ENCODE assay signal across 24 cellular contexts in the genomic region with DNA sequence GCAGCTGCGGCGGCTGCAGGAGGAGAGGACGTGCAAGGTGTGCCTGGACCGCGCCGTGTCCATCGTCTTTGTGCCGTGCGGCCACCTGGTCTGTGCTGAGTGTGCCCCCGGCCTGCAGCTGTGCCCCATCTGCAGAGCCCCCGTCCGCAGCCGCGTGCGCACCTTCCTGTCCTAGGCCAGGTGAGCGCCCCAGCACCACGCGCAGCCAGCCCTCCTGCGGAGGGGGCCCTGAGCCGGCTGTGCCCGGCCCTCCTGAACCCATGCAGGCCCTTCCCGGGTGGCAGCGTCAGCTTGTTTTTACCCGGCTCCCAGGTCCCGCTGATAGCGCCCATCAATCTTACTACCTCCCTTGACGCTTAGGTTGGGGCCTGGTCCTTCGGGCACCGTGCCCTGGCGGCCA. TPM values are rescaled to one million over a fixed set of nuclear protein-coding genes. Genes with fewer than 3 reads are reported as not detected.
DNase-seq lines count a peak whose midpoint lies in the region; ATAC-seq, FAIRE-seq and TF ChIP-seq lines count a peak whose summit lies in the region.
"Had no signal": no experiment of that assay in that cellular context is flagged by ENCODE, and none has a peak within 500 bp of the region (broad histone marks: within the 10 kb centered on the region; RNA-seq: fewer than 3 reads in every experiment).

No MANE protein-coding gene starts in this region.

- TF ChIP-seq RAD21 in H1 (IDR thresholded peaks at IDR 0.05 in 1 of 2, conservative IDR thresholded peaks at IDR 0.05 in 1 of 2; ENCODE audit: low read depth in 2 of 2, low read length in 2 of 2) = no peak

- no peaks in the 10 kb centered on the region for H3K9me3 ChIP-seq in BLaER1 treated with 17β-estradiol and CSF1 and Interleukin-3, amounts not matched to agents 10 nM and 100 nM (replicated peaks in 1 of 11)
- no peaks in the 10 kb centered on the region for H3K9me3 ChIP-seq in H1 (ENCODE audit: insufficient read depth in 2 of 2, low read depth in 1 of 2, low read length in 1 of 2)
- no peaks in the 10 kb centered on the region for H3K9me3 ChIP-seq in neuronal stem cell (replicated peaks in 1 of 2; ENCODE audit: control insufficient read depth in 2 of 2, insufficient read depth in 1 of 2, low read depth in 1 of 2, low read length in 2 of 2)
- H3K9me3 ChIP-seq: A549, HAP-1 had no signal

- peaks cover 50 to 99% (median 93%) of the 10 kb centered on the region in 10 experiments for H3K4me1 ChIP-seq in BLaER1 treated with 17β-estradiol and CSF1 and Interleukin-3, amounts not matched to agents 10 nM and 100 nM
- H3K4me1 ChIP-seq in H1 (replicated peaks in 1 of 4; ENCODE audit: control insufficient read depth in 3 of 4, insufficient read depth in 4 of 4, low read length in 3 of 4) (peaks cover 0 to 14% (median 7%) of the 10 kb centered on the region in 4 experiments; a peak in 4 of 7 replicates), neuronal stem cell (ENCODE audit: control insufficient read depth in 2 of 2, insufficient read depth in 1 of 2, low read depth in 1 of 2, low read length in 2 of 2) (peaks cover 11 to 33% of the 10 kb centered on the region in 2 donors)
- H3K4me1 ChIP-seq: HAP-1 had no signal

- no peaks in the 10 kb centered on the region for H3K79me2 ChIP-seq in H1 (ENCODE audit: control insufficient read depth in 1 of 2, insufficient read depth in 2 of 2, low read length in 2 of 2)

- H3K4me2 ChIP-seq in BLaER1 treated with 17β-estradiol and CSF1 and Interleukin-3, amounts not matched to agents 10 nM and 100 nM = peak overlapping the region in 9 of 11 experiments; percentile 76 to 95 (median 88); a peak in 14 of 22 replicates
- no peak overlapping the region for H3K4me2 ChIP-seq in H1 (ENCODE audit: insufficient read depth in 1 of 2, low read depth in 2 of 2, low read length in 2 of 2)
- no peak overlapping the region for H3K4me2 ChIP-seq in neuronal stem cell (ENCODE audit: insufficient read depth, low read length, poor library complexity, severe bottlenecking)
- H3K4me2 ChIP-seq: GM23338 had no signal

- 0 out of 22 replicates have a peak overlapping the region, but pooled peaks of 1 of the 11 experiments have one; percentile 23 for H3K9ac ChIP-seq in BLaER1 treated with 17β-estradiol and CSF1 and Interleukin-3, amounts not matched to agents 10 nM and 100 nM
- peak overlapping the region in 1 of 4 experiments; percentile 37; a peak in 2 of 7 replicates for H3K9ac ChIP-seq in H1 (replicated peaks in 1 of 4; ENCODE audit: extremely low read depth in 1 of 4, low read depth in 3 of 4, low read length in 3 of 4)
- H3K9ac ChIP-seq in neuronal stem cell (ENCODE audit: low read depth, low read length, poor library complexity) = no peak overlapping the region

- H4K5ac ChIP-seq in H1 (ENCODE audit: insufficient read length, low read depth, low read length) = no peak overlapping the region

- CTCF ChIA-PET in H1 (lab: Charles Lee; ENCODE audit: partially characterized antibody) = interaction anchor here (0.8 to 10.9 kb wide), 8 partner anchors 8 to 142 kb away, joined by 3 to 199 read pairs (median 4); no protein-coding TSS in a partner anchor

- no peak for TF ChIP-seq CTCF in H1 (IDR thresholded peaks at IDR 0.05; ENCODE audit: control extremely low read depth in 1 of 3, insufficient read depth in 1 of 3, low read depth in 1 of 3, low read length in 3 of 3)

- no peak overlapping the region for H2BK20ac ChIP-seq in H1 (ENCODE audit: low read length)

- H3K18ac ChIP-seq in H1 (ENCODE audit: extremely low read depth, low read length) (no peak overlapping the region), neuronal stem cell (ENCODE audit: low read length) (peak overlapping the region; percentile 57)

- FAIRE-seq in H1 (lab: Jason Lieb, UNC) = no peak
- FAIRE-seq: A549, D721Med, GM12878, H54 had no signal

- no peak overlapping the region for H4K8ac ChIP-seq in H1 (ENCODE audit: extremely low read depth, insufficient read depth, low read length)
- H4K8ac ChIP-seq in neuronal stem cell (ENCODE audit: low read depth, low read length) = no peak overlapping the region

- ATAC-seq in GM21737 (IDR thresholded peaks at IDR 0.05; ENCODE audit: unreplicated experiment) (no peak), GM19467 (IDR thresholded peaks at IDR 0.05; ENCODE audit: unreplicated experiment) (no peak)
- ATAC-seq: GM23338 had no signal

- H3K14ac ChIP-seq in H1 (ENCODE audit: insufficient read length) = no peak overlapping the region
- no peak overlapping the region for H3K14ac ChIP-seq in neuronal stem cell (ENCODE audit: low read length)

- H2BK5ac ChIP-seq in H1 (ENCODE audit: low read depth, low read length) (no peak overlapping the region), neuronal stem cell (ENCODE audit: low read length) (peak overlapping the region; percentile 8)

- H2BK15ac ChIP-seq in H1 (ENCODE audit: low read length) (no peak overlapping the region), neuronal stem cell (ENCODE audit: low read length) (no peak overlapping the region)

- H2AK5ac ChIP-seq in H1 (ENCODE audit: low read depth, low read length) (no peak overlapping the region), neuronal stem cell (ENCODE audit: low read depth, low read length) (peak overlapping the region; percentile 89)

- peaks cover 0 to 40% (median 1%) of the 10 kb centered on the region in 11 experiments; a peak in 7 of 22 replicates for H4K20me1 ChIP-seq in BLaER1 treated with 17β-estradiol and CSF1 and Interleukin-3, amounts not matched to agents 10 nM and 100 nM
- H4K20me1 ChIP-seq in H1 (replicated peaks in 1 of 2; ENCODE audit: control insufficient read depth in 1 of 2, insufficient read depth in 2 of 2, low read length in 2 of 2) = no peaks in the 10 kb centered on the region

- H2BK12ac ChIP-seq in H1 (ENCODE audit: low read depth, low read length) = no peak overlapping the region; the same call in 1 of the 2 replicates
- no peak overlapping the region for H2BK12ac ChIP-seq in neuronal stem cell (ENCODE audit: low read length)

- 0 out of 22 replicates have a peak, but pooled peaks cover 0 to 5% (median 0%) of the 10 kb centered on the region in 11 experiments for H3K36me3 ChIP-seq in BLaER1 treated with 17β-estradiol and CSF1 and Interleukin-3, amounts not matched to agents 10 nM and 100 nM
- no peaks in the 10 kb centered on the region for H3K36me3 ChIP-seq in H1 (ENCODE audit: control insufficient read depth in 2 of 4, insufficient read depth in 4 of 4, low read length in 3 of 4)
- H3K36me3 ChIP-seq in neuronal stem cell (replicated peaks in 1 of 2; ENCODE audit: control insufficient read depth in 2 of 2, insufficient read depth in 2 of 2, low read length in 2 of 2) = no peaks in the 10 kb centered on the region
- H3K36me3 ChIP-seq: HAP-1 had no signal

- H3K4ac ChIP-seq in H1 (replicated peaks; ENCODE audit: insufficient read length, low read depth, low read length) = no peak overlapping the region
- H3K4ac ChIP-seq in neuronal stem cell (ENCODE audit: low read length) = no peak overlapping the region

- no peaks in the 10 kb centered on the region for H3K23me2 ChIP-seq in H1 (ENCODE audit: low read depth, low read length)

- TF ChIP-seq POLR2A in H1 (IDR thresholded peaks at IDR 0.05; ENCODE audit: control extremely low read depth in 1 of 2, low read depth in 2 of 2, low read length in 2 of 2) = no peak

- H4K91ac ChIP-seq in H1 (replicated peaks; ENCODE audit: insufficient read length, low read length) (peak overlapping the region; percentile 54), neuronal stem cell (ENCODE audit: low read depth, low read length, poor library complexity) (no peak overlapping the region)

- WGBS in H1 (ENCODE audit: extremely low coverage in 1 of 2, insufficient coverage in 1 of 2, insufficient read length in 1 of 2, insufficient replicate concordance in 2 of 2, low coverage in 1 of 2, low lambda C conversion rate in 2 of 2, missing lambda C conversion rate in 1 of 2), 2 experiments = 90% methylated on average over 26 of the region's 30 CpGs; no CpG with 5 or more reads in 1 of the 2 experiments
- WGBS in neuronal stem cell (ENCODE audit: extremely low coverage in 2 of 2, insufficient read length in 2 of 2, insufficient replicate concordance in 1 of 2), 2 donors = no CpG with 5 or more reads among the region's 30 CpGs

- peaks cover 0 to 21% (median 0%) of the 10 kb centered on the region in 11 experiments; a peak in 4 of 22 replicates for H3K27me3 ChIP-seq in BLaER1 treated with 17β-estradiol and CSF1 and Interleukin-3, amounts not matched to agents 10 nM and 100 nM
- H3K27me3 ChIP-seq in H1 (replicated peaks in 1 of 4; ENCODE audit: control insufficient read depth in 3 of 4, extremely low read depth in 1 of 4, insufficient read depth in 3 of 4, low read length in 3 of 4) (no peaks in the 10 kb centered on the region), neuronal stem cell (ENCODE audit: control insufficient read depth in 3 of 3, insufficient read depth in 3 of 3, low read depth in 1 of 3, low read length in 3 of 3) (no peaks in the 10 kb centered on the region)

- POLR2A ChIA-PET in H1 (lab: Charles Lee; ENCODE audit: partially characterized antibody) = interaction anchor here (1.5 kb wide), 1 partner anchor 15 kb away, joined by 5 read pairs; the partner anchor contains the start of gene NKAIN4

- TF ChIP-seq EP300 in H1 (IDR thresholded peaks at IDR 0.05; ENCODE audit: borderline replicate concordance in 1 of 2, low read depth in 2 of 2, low read length in 2 of 2) = no peak

- H3K79me1 ChIP-seq in H1 (ENCODE audit: low read depth, low read length) (no peaks in the 10 kb centered on the region), neuronal stem cell (ENCODE audit: low read depth, low read length) (no peaks in the 10 kb centered on the region)

- H3K27ac ChIP-seq in BLaER1 treated with 17β-estradiol and CSF1 and Interleukin-3, amounts not matched to agents 10 nM and 100 nM = no peak overlapping the region
- H3K27ac ChIP-seq in H1 (ENCODE audit: low read depth, low read length) (no peak overlapping the region), neuronal stem cell (replicated peaks; ENCODE audit: low read length) (no peak overlapping the region)

- H2AFZ ChIP-seq in H1 (ENCODE audit: low read length) = no peak overlapping the region
- H2AFZ ChIP-seq in neuronal stem cell (ENCODE audit: low read length) = no peak overlapping the region
- H2AFZ ChIP-seq: GM23338 had no signal

- H3K56ac ChIP-seq in H1 (replicated peaks; ENCODE audit: insufficient read length, low read depth, low read length) = no peak overlapping the region

- H3K23ac ChIP-seq in H1 (ENCODE audit: insufficient read length) (no peak overlapping the region), neuronal stem cell (ENCODE audit: low read depth, low read length, poor library complexity) (peak overlapping the region; percentile 93)

- DNase-seq in H1 (ENCODE audit: low read depth in 1 of 2, low spot score in 2 of 2) (no peak), neuronal stem cell (ENCODE audit: low spot score) (no peak), NCI-H1436 (lab: John Stamatoyannopoulos, UW) (no peak), AG20443 (ENCODE audit: low spot score) (no peak)
- DNase-seq: 8988T; ACHN; CD4-positive, alpha-beta T cell; CD8-positive, alpha-beta memory T cell; DMS 273 treated with DMSO at 0.1 percent for 48 hours; DMS79; EL; GDM1; HFFc6 had no signal

- no peak overlapping the region for H3K4me3 ChIP-seq in BLaER1 treated with 17β-estradiol and CSF1 and Interleukin-3, amounts not matched to agents 10 nM and 100 nM
- H3K4me3 ChIP-seq in H1 (ENCODE audit: extremely low read depth in 1 of 4, insufficient read depth in 2 of 4, low read depth in 3 of 4, low read length in 4 of 4) (no peak overlapping the region), neuronal stem cell (ENCODE audit: low read length in 2 of 2) (no peak overlapping the region)
- H3K4me3 ChIP-seq: A549, GM12878, GM23338, HAP-1 had no signal

- H2BK120ac ChIP-seq in H1 (replicated peaks; ENCODE audit: low read depth, low read length) (no peak overlapping the region), neuronal stem cell (ENCODE audit: low read depth, low read length) (no peak overlapping the region)

RNA-seq across cellular contexts. Expression of gene BIRC7, which starts 3.7 kb away (rescaled TPM):
- 0.41 TPM in 1 of 2 replicates, not detected in the other for total RNA-seq in H1 (2021; fragmentation: NEBNext Ultra II Directional; extraction: Animal tissue kit (Norgen Biotek cat#: 25700))
- 0.11 and 0.16 TPM in 2 replicates for polyA plus RNA-seq in H1 (2011; rRNA removed)
- 0.16 TPM for polyA plus RNA-seq in H1 (2011; cell fraction: cytosol; rRNA removed)
- 0.77 TPM for polyA plus RNA-seq in H1 (2011; cell fraction: nucleus; rRNA removed)
- polyA plus RNA-seq in H1 (2012, experiment 1 of 2) = 0.19 TPM in 1 of 4 replicates, not detected in the others
- not detected for polyA plus RNA-seq in H1 (2012, experiment 2 of 2)
- 0.06 TPM for polyA plus RNA-seq in H1 (2013, experiment 1 of 2)
- polyA plus RNA-seq in H1 (2013, experiment 2 of 2) = 0.06 TPM
- not detected in 2 replicates for polyA minus RNA-seq in H1 (2011; rRNA and poly(A)+ RNA removed)
- polyA minus RNA-seq in H1 (2011; cell fraction: cytosol; rRNA and poly(A)+ RNA removed) = not detected
- polyA minus RNA-seq in H1 (2011; cell fraction: nucleus; rRNA and poly(A)+ RNA removed) = not detected
- polyA plus RNA-seq in neuronal stem cell (2013, experiment 1 of 2) = 0.03 TPM
- 0.06 TPM for polyA plus RNA-seq in neuronal stem cell (2013, experiment 2 of 2)
- total RNA-seq: CD4-positive, alpha-beta T cell; CD8-positive, alpha-beta memory T cell; GM12878; HFFc6 had no signal
- polyA plus RNA-seq: BJ; CD14-positive monocyte; CD8-positive, alpha-beta memory T cell had no signal

RNA-seq across cellular contexts. Expression of gene NKAIN4, which starts 14.8 kb away (rescaled TPM):
- 6.6 and 6.9 TPM in 2 replicates for total RNA-seq in H1 (2021; fragmentation: NEBNext Ultra II Directional; extraction: Animal tissue kit (Norgen Biotek cat#: 25700))
- polyA plus RNA-seq in H1 (2011; rRNA removed) = 17.0 and 21.9 TPM in 2 replicates
- 13.2 TPM for polyA plus RNA-seq in H1 (2011; cell fraction: cytosol; rRNA removed)
- polyA plus RNA-seq in H1 (2011; cell fraction: nucleus; rRNA removed) = 27.5 TPM
- polyA plus RNA-seq in H1 (2012, experiment 1 of 2) = 4.5 to 10.2 TPM (median 8.1 TPM) in 4 replicates
- polyA plus RNA-seq in H1 (2012, experiment 2 of 2) = 6.7 TPM
- polyA plus RNA-seq in H1 (2013, experiment 1 of 2) = 8.1 TPM
- polyA plus RNA-seq in H1 (2013, experiment 2 of 2) = 5.9 TPM
- polyA minus RNA-seq in H1 (2011; rRNA and poly(A)+ RNA removed) = 5.3 and 5.5 TPM in 2 replicates
- polyA minus RNA-seq in H1 (2011; cell fraction: cytosol; rRNA and poly(A)+ RNA removed) = 4.3 TPM
- 7.0 TPM for polyA minus RNA-seq in H1 (2011; cell fraction: nucleus; rRNA and poly(A)+ RNA removed)
- polyA plus RNA-seq in neuronal stem cell (2013, experiment 1 of 2) = 39.2 TPM
- polyA plus RNA-seq in neuronal stem cell (2013, experiment 2 of 2) = 40.2 TPM
- total RNA-seq: CD4-positive, alpha-beta T cell; CD8-positive, alpha-beta memory T cell; GM12878; HFFc6 had no signal
- polyA plus RNA-seq: BJ; CD14-positive monocyte; CD8-positive, alpha-beta memory T cell had no signal

RNA-seq across cellular contexts. Expression of gene YTHDF1, which starts 23.5 kb away (rescaled TPM):
- 66.0 and 66.1 TPM in 2 replicates for total RNA-seq in H1 (2021; fragmentation: NEBNext Ultra II Directional; extraction: Animal tissue kit (Norgen Biotek cat#: 25700))
- polyA plus RNA-seq in H1 (2011; rRNA removed) = 32.8 and 38.3 TPM in 2 replicates
- 41.4 TPM for polyA plus RNA-seq in H1 (2011; cell fraction: cytosol; rRNA removed)
- 41.1 TPM for polyA plus RNA-seq in H1 (2011; cell fraction: nucleus; rRNA removed)
- polyA plus RNA-seq in H1 (2012, experiment 1 of 2) = 46.9 to 54.7 TPM (median 49.9 TPM) in 4 replicates
- polyA plus RNA-seq in H1 (2012, experiment 2 of 2) = 35.5 TPM
- polyA plus RNA-seq in H1 (2013, experiment 1 of 2) = 44.4 TPM
- 44.2 TPM for polyA plus RNA-seq in H1 (2013, experiment 2 of 2)
- polyA minus RNA-seq in H1 (2011; rRNA and poly(A)+ RNA removed) = 42.5 and 44.7 TPM in 2 replicates
- polyA minus RNA-seq in H1 (2011; cell fraction: cytosol; rRNA and poly(A)+ RNA removed) = 40.8 TPM
- polyA minus RNA-seq in H1 (2011; cell fraction: nucleus; rRNA and poly(A)+ RNA removed) = 22.0 TPM
- 33.5 TPM for polyA plus RNA-seq in neuronal stem cell (2013, experiment 1 of 2)
- polyA plus RNA-seq in neuronal stem cell (2013, experiment 2 of 2) = 33.7 TPM

RNA-seq across cellular contexts. Expression of gene ARFGAP1, which starts 33.2 kb away (rescaled TPM):
- total RNA-seq in H1 (2021; fragmentation: NEBNext Ultra II Directional; extraction: Animal tissue kit (Norgen Biotek cat#: 25700)) = 93.0 and 100 TPM in 2 replicates
- 93.7 and 136 TPM in 2 replicates for polyA plus RNA-seq in H1 (2011; rRNA removed)
- 110 TPM for polyA plus RNA-seq in H1 (2011; cell fraction: cytosol; rRNA removed)
- polyA plus RNA-seq in H1 (2011; cell fraction: nucleus; rRNA removed) = 723 TPM
- 84.2 to 119 TPM (median 111 TPM) in 4 replicates for polyA plus RNA-seq in H1 (2012, experiment 1 of 2)
- polyA plus RNA-seq in H1 (2012, experiment 2 of 2) = 65.8 TPM
- 59.7 TPM for polyA plus RNA-seq in H1 (2013, experiment 1 of 2)
- polyA plus RNA-seq in H1 (2013, experiment 2 of 2) = 49.0 TPM
- polyA minus RNA-seq in H1 (2011; rRNA and poly(A)+ RNA removed) = 37.5 and 49.1 TPM in 2 replicates
- 44.3 TPM for polyA minus RNA-seq in H1 (2011; cell fraction: cytosol; rRNA and poly(A)+ RNA removed)
- polyA minus RNA-seq in H1 (2011; cell fraction: nucleus; rRNA and poly(A)+ RNA removed) = 123 TPM
- 60.7 TPM for polyA plus RNA-seq in neuronal stem cell (2013, experiment 1 of 2)
- 56.3 TPM for polyA plus RNA-seq in neuronal stem cell (2013, experiment 2 of 2)

RNA-seq across cellular contexts. Expression of gene COL20A1, which starts 53.6 kb away (rescaled TPM):
- 0.17 and 0.19 TPM in 2 replicates for total RNA-seq in H1 (2021; fragmentation: NEBNext Ultra II Directional; extraction: Animal tissue kit (Norgen Biotek cat#: 25700))
- polyA plus RNA-seq in H1 (2011; rRNA removed) = 0.21 and 0.61 TPM in 2 replicates
- polyA plus RNA-seq in H1 (2011; cell fraction: cytosol; rRNA removed) = 0.41 TPM
- 5.9 TPM for polyA plus RNA-seq in H1 (2011; cell fraction: nucleus; rRNA removed)
- 0.08 to 1.0 TPM (median 0.66 TPM) in 4 replicates for polyA plus RNA-seq in H1 (2012, experiment 1 of 2)
- 0.07 TPM for polyA plus RNA-seq in H1 (2012, experiment 2 of 2)
- 0.06 TPM for polyA plus RNA-seq in H1 (2013, experiment 1 of 2)
- 0.06 TPM for polyA plus RNA-seq in H1 (2013, experiment 2 of 2)
- 0.07 and 0.09 TPM in 2 replicates for polyA minus RNA-seq in H1 (2011; rRNA and poly(A)+ RNA removed)
- 0.37 TPM for polyA minus RNA-seq in H1 (2011; cell fraction: cytosol; rRNA and poly(A)+ RNA removed)
- polyA minus RNA-seq in H1 (2011; cell fraction: nucleus; rRNA and poly(A)+ RNA removed) = 1.9 TPM
- 0.13 TPM for polyA plus RNA-seq in neuronal stem cell (2013, experiment 1 of 2)
- 0.08 TPM for polyA plus RNA-seq in neuronal stem cell (2013, experiment 2 of 2)
- total RNA-seq: GM12878 had no signal
- polyA plus RNA-seq: BJ; CD14-positive monocyte; CD8-positive, alpha-beta memory T cell; GM12878 had no signal

Comparison
In these comparisons a context has a peak if more than half of its experiments do, and no peak if none do; other contexts are left out.
1. H3K4me2 ChIP-seq: peak in BLaER1 treated with 17β-estradiol and CSF1 and Interleukin-3, amounts not matched to agents 10 nM and 100 nM (9 of 11); none in H1 (0 of 2) and neuronal stem cell (single experiment).